1 cellular context compared by ENCODE assay signal in the genomic region with DNA sequence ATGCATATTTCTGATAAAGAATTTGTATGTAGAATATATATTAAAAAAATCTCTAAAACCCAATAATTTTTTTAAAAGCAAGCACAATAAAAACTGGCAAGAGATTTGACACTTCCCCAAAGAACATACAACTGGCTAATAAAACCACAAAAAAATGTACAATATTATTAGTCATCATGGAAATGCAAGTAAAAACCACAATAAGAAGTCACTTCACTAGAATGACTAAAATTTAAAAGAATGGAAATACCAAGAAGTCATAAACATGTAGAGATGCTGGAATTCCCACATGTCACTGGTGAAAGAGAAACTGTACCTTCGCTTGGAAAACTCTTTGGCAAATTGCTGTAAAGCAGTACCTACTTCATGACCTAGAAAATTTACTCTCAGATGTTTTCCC.
TF ChIP-seq lines count a peak whose summit lies in the region.

No MANE protein-coding gene starts in this region.

TF ChIP-seq in IMR-90, 13 proteins besides CTCF, POLR2A, EP300 and RAD21:
- TF ChIP-seq BHLHE40 (IDR thresholded peaks at IDR 0.05; ENCODE audit: low read depth, low read length) (no peak), RCOR1 (IDR thresholded peaks at IDR 0.05; ENCODE audit: insufficient replicate concordance, low read length) (no peak), CEBPB (IDR thresholded peaks at IDR 0.05; ENCODE audit: low read depth, low read length) (no peak), MAZ (IDR thresholded peaks at IDR 0.05; ENCODE audit: borderline replicate concordance, low read depth, low read length) (no peak)
- TF ChIP-seq, protein P1, sequence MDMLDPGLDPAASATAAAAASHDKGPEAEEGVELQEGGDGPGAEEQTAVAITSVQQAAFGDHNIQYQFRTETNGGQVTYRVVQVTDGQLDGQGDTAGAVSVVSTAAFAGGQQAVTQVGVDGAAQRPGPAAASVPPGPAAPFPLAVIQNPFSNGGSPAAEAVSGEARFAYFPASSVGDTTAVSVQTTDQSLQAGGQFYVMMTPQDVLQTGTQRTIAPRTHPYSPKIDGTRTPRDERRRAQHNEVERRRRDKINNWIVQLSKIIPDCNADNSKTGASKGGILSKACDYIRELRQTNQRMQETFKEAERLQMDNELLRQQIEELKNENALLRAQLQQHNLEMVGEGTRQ (IDR thresholded peaks at IDR 0.05; ENCODE audit: low read depth, low read length), result no peak
